In the genomic region with DNA sequence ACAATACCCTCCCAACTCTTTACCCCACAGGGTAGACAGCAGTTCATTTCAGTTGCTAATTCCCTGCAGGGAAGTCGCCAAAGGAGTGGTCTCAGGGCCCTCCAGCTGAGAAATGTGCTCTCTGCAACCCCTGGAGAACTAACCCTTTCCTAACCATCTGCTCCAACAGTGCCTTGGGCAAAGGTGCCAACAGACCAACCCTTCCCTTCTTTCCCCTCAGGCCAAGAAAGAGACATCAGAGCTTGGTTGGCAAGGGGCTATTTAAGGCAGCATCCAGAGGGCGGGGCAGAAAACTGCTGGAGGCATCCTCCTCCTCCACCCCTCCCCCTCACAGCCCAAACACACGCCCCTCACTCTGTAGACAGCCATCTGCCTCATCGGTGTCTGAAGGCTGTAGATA, we compare ENCODE assay signal across 10 cellular contexts. TPM values are rescaled to one million over a fixed set of nuclear protein-coding genes. Genes with fewer than 3 reads are reported as not detected.
DNase-seq lines count a peak whose midpoint lies in the region; ATAC-seq and TF ChIP-seq lines count a peak whose summit lies in the region.
"Had no signal": no experiment of that assay in that cellular context is flagged by ENCODE, and none has a peak within 500 bp of the region (broad histone marks: within the 10 kb centered on the region; RNA-seq: fewer than 3 reads in every experiment).

No MANE protein-coding gene starts in this region.

- 48 to 66% methylated on average over 4 of the region's 4 CpGs for WGBS in esophagus, 2 donors

- peak overlapping the region in 3 of 4 donors; percentile 48 to 94 (median 55) for H3K4me3 Mint-ChIP-seq in IgD-negative memory B cell
- peak overlapping the region; percentile 95 for H3K4me3 Mint-ChIP-seq in nephron progenitor cell

- H3K9me3 ChIP-seq in BLaER1 treated with 17β-estradiol and CSF1 and Interleukin-3, amounts not matched to agents 10 nM and 100 nM (replicated peaks in 1 of 11), result no peaks in the 10 kb centered on the region
- H3K9me3 ChIP-seq in esophagus (ENCODE audit: control insufficient read depth in 2 of 2, insufficient read depth in 1 of 2, low read depth in 1 of 2, low read length in 1 of 2), result no peaks in the 10 kb centered on the region

- ATAC-seq in HG03342 (IDR thresholded peaks at IDR 0.05; ENCODE audit: unreplicated experiment), result no peak
- ATAC-seq in GM21723 (IDR thresholded peaks at IDR 0.05; ENCODE audit: unreplicated experiment), result no peak

- H3K36me3 Mint-ChIP-seq in IgD-negative memory B cell (no peaks in the 10 kb centered on the region), nephron progenitor cell (ENCODE audit: low read depth) (no peaks in the 10 kb centered on the region)

- H3K27me3 Mint-ChIP-seq in IgD-negative memory B cell, result peaks cover 12% of the 10 kb centered on the region
- H3K27me3 Mint-ChIP-seq in nephron progenitor cell (ENCODE audit: low read depth, poor library complexity), result peaks cover 23% of the 10 kb centered on the region

- peaks cover 0 to 8% (median 2%) of the 10 kb centered on the region in 3 donors for H3K4me1 Mint-ChIP-seq in IgD-negative memory B cell
- H3K4me1 Mint-ChIP-seq in nephron progenitor cell, result peaks cover 75% of the 10 kb centered on the region

- H3K27me3 ChIP-seq in BLaER1 treated with 17β-estradiol and CSF1 and Interleukin-3, amounts not matched to agents 10 nM and 100 nM, result peaks cover 16 to 27% (median 22%) of the 10 kb centered on the region in 11 experiments
- no peaks in the 10 kb centered on the region for H3K27me3 ChIP-seq in esophagus (ENCODE audit: control insufficient read depth in 1 of 2, insufficient read depth in 2 of 2, low read length in 2 of 2)

- H3K27ac ChIP-seq in BLaER1 treated with 17β-estradiol and CSF1 and Interleukin-3, amounts not matched to agents 10 nM and 100 nM, result no peak overlapping the region
- peak overlapping the region; percentile 47 to 87 for H3K27ac ChIP-seq in esophagus (ENCODE audit: low read depth in 2 of 2, low read length in 1 of 2)

- H3K27ac Mint-ChIP-seq in IgD-negative memory B cell (peak overlapping the region in 1 of 3 donors; percentile 6), nephron progenitor cell (no peak overlapping the region)

- H3K4me3 ChIP-seq in BLaER1 treated with 17β-estradiol and CSF1 and Interleukin-3, amounts not matched to agents 10 nM and 100 nM, result no peak overlapping the region
- peak overlapping the region; percentile 18 to 74 for H3K4me3 ChIP-seq in esophagus (ENCODE audit: low read depth in 1 of 2, low read length in 2 of 2)

- no peak overlapping the region for H3K9ac ChIP-seq in BLaER1 treated with 17β-estradiol and CSF1 and Interleukin-3, amounts not matched to agents 10 nM and 100 nM

- no peak for TF ChIP-seq CTCF in nephron progenitor cell (IDR thresholded peaks at IDR 0.05)

- DNase-seq in nephron progenitor cell, result peak; percentile 45
- DNase-seq in cerebellar nuclear complex (lab: John Stamatoyannopoulos, UW), result no peak
- no peak for DNase-seq in NCI-H526 (lab: John Stamatoyannopoulos, UW)
- DNase-seq: activated CD4-positive, CD25-positive, alpha-beta regulatory T cell; NCI-H345 had no signal

- no peaks in the 10 kb centered on the region; a peak in 1 of 22 replicates for H4K20me1 ChIP-seq in BLaER1 treated with 17β-estradiol and CSF1 and Interleukin-3, amounts not matched to agents 10 nM and 100 nM

- no peaks in the 10 kb centered on the region for H3K9me3 Mint-ChIP-seq in IgD-negative memory B cell
- H3K9me3 Mint-ChIP-seq in nephron progenitor cell, result no peaks in the 10 kb centered on the region

- peak overlapping the region in 7 of 11 experiments; percentile 27 to 99 (median 47); a peak in 13 of 22 replicates for H3K4me2 ChIP-seq in BLaER1 treated with 17β-estradiol and CSF1 and Interleukin-3, amounts not matched to agents 10 nM and 100 nM

- no peaks in the 10 kb centered on the region for H3K36me3 ChIP-seq in BLaER1 treated with 17β-estradiol and CSF1 and Interleukin-3, amounts not matched to agents 10 nM and 100 nM
- no peaks in the 10 kb centered on the region for H3K36me3 ChIP-seq in esophagus (ENCODE audit: control insufficient read depth in 2 of 2, insufficient read depth in 2 of 2, low read length in 1 of 2)

- peaks cover 0 to 48% (median 31%) of the 10 kb centered on the region in 10 experiments; a peak in 14 of 20 replicates for H3K4me1 ChIP-seq in BLaER1 treated with 17β-estradiol and CSF1 and Interleukin-3, amounts not matched to agents 10 nM and 100 nM
- no peaks in the 10 kb centered on the region for H3K4me1 ChIP-seq in esophagus (ENCODE audit: control insufficient read depth in 2 of 2, insufficient read depth in 2 of 2, low read length in 1 of 2)

RNA-seq across cellular contexts. Expression of a gene that starts 1.7 kb away (rescaled TPM):
- 0.41 TPM for polyA plus RNA-seq in IgD-negative memory B cell
- 10 to 100 TPM; 32.7 to 66.3 TPM for polyA plus RNA-seq in esophagus

Comparison
In these comparisons a context has a peak if more than half of its experiments do, and no peak if none do; other contexts are left out.
1. H3K27ac ChIP-seq: peak in esophagus (2 of 2); none in BLaER1 treated with 17β-estradiol and CSF1 and Interleukin-3, amounts not matched to agents 10 nM and 100 nM (0 of 11).
2. H3K4me3 ChIP-seq: peak in esophagus (2 of 2); none in BLaER1 treated with 17β-estradiol and CSF1 and Interleukin-3, amounts not matched to agents 10 nM and 100 nM (0 of 10).
3. RNA of a gene that starts 1.7 kb away (polyA plus RNA-seq): 32.7 to 66.3 TPM in esophagus; 0.41 TPM in IgD-negative memory B cell (single experiment); every median in the first group is over 10 times any median in the second.